Comparison of ENCODE assay signal across 8 cellular contexts in genomic region chr12:66409195-66409871, GRCh38.
DNase-seq lines count a peak whose midpoint lies in the region; ATAC-seq and TF ChIP-seq lines count a peak whose summit lies in the region.

No MANE protein-coding gene starts in this region.

- H3K9me3 Mint-ChIP-seq in naive thymus-derived CD4-positive, alpha-beta T cell = peaks cover 0 to 12% (median 0%) of the 10 kb centered on the region in 11 donors

- intact Hi-C loops in naive thymus-derived CD4-positive, alpha-beta T cell (cut with micrococcal nuclease) = loop anchor here (1.0 to 10.0 kb wide), 9 partner anchors 130 to 1515 kb away; partner anchors contain the start of gene LLPH (in 1 of the 2)

- H3K27me3 ChIP-seq in GM06990 (replicated peaks; ENCODE audit: control insufficient read depth, insufficient read depth, low read length) (no peaks in the 10 kb centered on the region), Karpas-422 (ENCODE audit: low read length) (no peaks in the 10 kb centered on the region)
- no peaks in the 10 kb centered on the region for H3K27me3 ChIP-seq in naive thymus-derived CD4-positive, alpha-beta T cell (ENCODE audit: control insufficient read depth in 2 of 2, insufficient read depth in 2 of 2, low read length in 2 of 2)

- ATAC-seq in naive thymus-derived CD4-positive, alpha-beta T cell = peak; percentile 61
- no peak for ATAC-seq in HG03025 (IDR thresholded peaks at IDR 0.05; ENCODE audit: low FRiP score, unreplicated experiment)

- H3K27ac ChIP-seq in 22Rv1 = no peak overlapping the region
- no peak overlapping the region for H3K27ac ChIP-seq in Karpas-422 (ENCODE audit: low read length)
- H3K27ac ChIP-seq in naive thymus-derived CD4-positive, alpha-beta T cell (ENCODE audit: low read depth, low read length) = no peak overlapping the region

- H3K4me1 ChIP-seq in Karpas-422 (ENCODE audit: low read length) = peaks cover 40% of the 10 kb centered on the region
- no peaks in the 10 kb centered on the region for H3K4me1 ChIP-seq in naive thymus-derived CD4-positive, alpha-beta T cell (ENCODE audit: control insufficient read depth in 2 of 2, insufficient read depth in 2 of 2, low read length in 2 of 2)

- peaks cover 0 to 9% (median 2%) of the 10 kb centered on the region in 5 donors for H3K36me3 Mint-ChIP-seq in naive thymus-derived CD4-positive, alpha-beta T cell

- peak overlapping the region in 1 of 9 donors; percentile 46 for H3K27ac Mint-ChIP-seq in naive thymus-derived CD4-positive, alpha-beta T cell

- H3K79me2 ChIP-seq in Karpas-422 (ENCODE audit: low read length) = no peaks in the 10 kb centered on the region

- no peak overlapping the region for H3K4me3 ChIP-seq in GM06990 (replicated peaks; ENCODE audit: low read depth, low read length)
- H3K4me3 ChIP-seq in Karpas-422 (ENCODE audit: low read length) = no peak overlapping the region
- no peak overlapping the region for H3K4me3 ChIP-seq in naive thymus-derived CD4-positive, alpha-beta T cell (ENCODE audit: low read length)

- peaks cover 4 to 26% (median 14%) of the 10 kb centered on the region in 5 donors for H3K27me3 Mint-ChIP-seq in naive thymus-derived CD4-positive, alpha-beta T cell

- no peaks in the 10 kb centered on the region for H4K20me1 ChIP-seq in Karpas-422 (ENCODE audit: insufficient read depth, low read depth, low read length)

- H3K36me3 ChIP-seq in GM06990 (ENCODE audit: control insufficient read depth, insufficient read depth, low read length) = no peaks in the 10 kb centered on the region
- no peaks in the 10 kb centered on the region for H3K36me3 ChIP-seq in Karpas-422 (ENCODE audit: insufficient read depth, low read length)
- H3K36me3 ChIP-seq in naive thymus-derived CD4-positive, alpha-beta T cell (ENCODE audit: control insufficient read depth in 2 of 3, insufficient read depth in 3 of 3, low read length in 3 of 3) = no peaks in the 10 kb centered on the region

- H3K4me2 ChIP-seq in Karpas-422 (ENCODE audit: low read depth, low read length, poor library complexity, severe bottlenecking) = no peak overlapping the region

- no peak overlapping the region for H3K4me3 Mint-ChIP-seq in naive thymus-derived CD4-positive, alpha-beta T cell

- no peak overlapping the region for H3K9ac ChIP-seq in Karpas-422 (ENCODE audit: low read length)

- peak overlapping the region; percentile 63; the same call in 1 of the 2 replicates for H2AFZ ChIP-seq in Karpas-422 (ENCODE audit: low read length)

- H3K9me2 ChIP-seq in Karpas-422 (replicated peaks; ENCODE audit: insufficient read depth, low read length) = no peaks in the 10 kb centered on the region

- peaks cover 0 to 7% (median 0%) of the 10 kb centered on the region in 7 donors for H3K4me1 Mint-ChIP-seq in naive thymus-derived CD4-positive, alpha-beta T cell

- TF ChIP-seq CTCF in 22Rv1 (IDR thresholded peaks at IDR 0.05) = peak; percentile 90
- peak; percentile 77 for TF ChIP-seq CTCF in GM06990 (IDR thresholded peaks at IDR 0.05; ENCODE audit: insufficient read depth, low read length, poor library complexity, severe bottlenecking)

- CTCF ChIA-PET in naive thymus-derived CD4-positive, alpha-beta T cell (lab: Charles Lee) = interaction anchor here (0.7 to 4.8 kb wide), 8 partner anchors 8 to 302 kb away, joined by 3 to 54 read pairs (median 5); no protein-coding TSS in a partner anchor

- DNase-seq in GM06990 (ENCODE audit: extremely low read depth, insufficient read length) = peak; percentile 6
- DNase-seq in Karpas-422 = peak; percentile 83
- peak; percentile 15 for DNase-seq in T-helper 9 cell
- DNase-seq in effector CD8-positive, alpha-beta T cell (lab: John Stamatoyannopoulos, UW) = peak; percentile 6
- peak in 8 of 9 donors; percentile 26 to 67 (median 58) for DNase-seq in naive thymus-derived CD4-positive, alpha-beta T cell
- DNase-seq in NCI-H1436 (lab: John Stamatoyannopoulos, UW) = no peak

- POLR2A ChIA-PET in naive thymus-derived CD4-positive, alpha-beta T cell (lab: Charles Lee) = interaction anchor here (1.2 kb wide), 1 partner anchor 139 kb away, joined by 3 read pairs; no protein-coding TSS in a partner anchor

- no peaks in the 10 kb centered on the region for H3K9me3 ChIP-seq in Karpas-422 (ENCODE audit: low read length)
- H3K9me3 ChIP-seq in naive thymus-derived CD4-positive, alpha-beta T cell (ENCODE audit: control insufficient read depth in 2 of 3, low read length in 3 of 3) = no peaks in the 10 kb centered on the region
